Comparison of ENCODE assay signal across 7 cellular contexts in the genomic region with DNA sequence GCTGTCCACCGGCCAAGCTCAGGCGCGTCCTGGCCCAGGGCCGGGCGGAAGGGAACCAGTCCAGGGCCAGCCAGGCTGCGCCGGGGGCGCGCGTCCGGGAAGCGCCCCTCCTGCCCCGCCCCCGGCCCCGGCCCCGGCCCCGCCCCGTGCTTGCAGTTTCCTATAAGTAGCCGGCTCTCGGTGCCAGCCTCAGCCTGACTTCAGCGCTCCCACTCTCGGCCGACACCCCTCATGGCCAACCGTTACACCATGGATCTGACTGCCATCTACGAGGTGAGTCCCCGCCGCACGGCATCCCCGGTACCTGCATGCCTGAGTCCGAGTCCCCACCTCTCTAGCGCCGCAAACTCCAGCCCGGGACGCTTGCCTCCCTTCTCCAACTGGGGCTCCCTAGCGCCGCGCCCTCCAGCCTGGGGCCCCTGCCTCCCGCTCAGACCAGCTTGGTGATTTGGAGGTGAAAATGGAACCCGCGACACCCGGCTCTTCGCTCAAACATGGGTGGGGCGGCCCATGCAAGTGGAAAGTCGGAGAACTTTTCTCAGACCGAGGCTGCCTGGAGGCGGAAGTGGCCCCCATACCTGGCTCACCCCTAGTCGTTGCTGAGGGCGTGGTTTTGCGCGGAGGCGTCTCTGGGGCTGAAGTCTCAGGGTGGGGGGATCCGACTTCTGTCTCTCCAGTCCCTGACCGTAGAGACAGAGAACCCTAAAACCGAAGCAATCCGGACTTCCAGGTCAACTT. TPM values are rescaled to one million over a fixed set of nuclear protein-coding genes. Genes with fewer than 3 reads are reported as not detected.
DNase-seq lines count a peak whose midpoint lies in the region; ATAC-seq and TF ChIP-seq lines count a peak whose summit lies in the region.

A gene with protein sequence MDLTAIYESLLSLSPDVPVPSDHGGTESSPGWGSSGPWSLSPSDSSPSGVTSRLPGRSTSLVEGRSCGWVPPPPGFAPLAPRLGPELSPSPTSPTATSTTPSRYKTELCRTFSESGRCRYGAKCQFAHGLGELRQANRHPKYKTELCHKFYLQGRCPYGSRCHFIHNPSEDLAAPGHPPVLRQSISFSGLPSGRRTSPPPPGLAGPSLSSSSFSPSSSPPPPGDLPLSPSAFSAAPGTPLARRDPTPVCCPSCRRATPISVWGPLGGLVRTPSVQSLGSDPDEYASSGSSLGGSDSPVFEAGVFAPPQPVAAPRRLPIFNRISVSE (plus strand): TSS at position 192 of the 738 bp plus-strand sequence. CDS start 58 bp downstream, at position 250.

- H3K27ac Mint-ChIP-seq in activated naive CD8-positive, alpha-beta T cell treated with anti-CD3 and anti-CD28 coated beads for 36 hours, result peak within 1 kb of the TSS; percentile 96

- H3K27me3 Mint-ChIP-seq in activated naive CD8-positive, alpha-beta T cell treated with anti-CD3 and anti-CD28 coated beads for 36 hours, result no peaks in the 10 kb centered on the region

- H3K27me3 ChIP-seq in trophoblast cell (ENCODE audit: insufficient read depth, low read length), result no peaks in the 10 kb centered on the region
- no peaks in the 10 kb centered on the region for H3K27me3 ChIP-seq in tibial artery

- peaks cover 35% of the 10 kb centered on the region for H3K79me2 ChIP-seq in trophoblast cell (ENCODE audit: control insufficient read depth, insufficient read depth, low read length, poor library complexity)

- H3K23ac ChIP-seq in trophoblast cell (ENCODE audit: low read length), result no peak within 1 kb of the TSS

- peak within 1 kb of the TSS; percentile 81 for H3K4me2 ChIP-seq in trophoblast cell (ENCODE audit: low read length)

- peak within 1 kb of the TSS; percentile 100 for H3K4ac ChIP-seq in trophoblast cell (ENCODE audit: low read depth, low read length)

- WGBS in trophoblast cell (ENCODE audit: extremely low coverage, insufficient coverage, insufficient read length), result no CpG with 5 or more reads among the region's 55 CpGs

- peak within 1 kb of the TSS; percentile 97 for H3K9ac ChIP-seq in trophoblast cell (ENCODE audit: low read length)

- peak within 1 kb of the TSS; percentile 96 for H3K4me3 ChIP-seq in trophoblast cell (ENCODE audit: low read depth, low read length)
- H3K4me3 ChIP-seq in tibial artery, result peak within 1 kb of the TSS; percentile 92 to 96

- H3K36me3 ChIP-seq in trophoblast cell (ENCODE audit: control insufficient read depth in 1 of 2, insufficient read depth in 2 of 2, low read length in 2 of 2), result peaks cover 12 to 13% of the 10 kb centered on the region in 2 experiments
- peaks cover 21 to 22% (median 21%) of the 10 kb centered on the region in 3 donors for H3K36me3 ChIP-seq in tibial artery

- H3K9me3 Mint-ChIP-seq in activated naive CD8-positive, alpha-beta T cell treated with anti-CD3 and anti-CD28 coated beads for 36 hours, result no peaks in the 10 kb centered on the region

- intact Hi-C loops in Right ventricle myocardium superior (cut with DNase I) (no loop called here), tibial artery (cut with DNase I; ENCODE audit: low total_unique reads) (no loop called here)

- peak within 1 kb of the TSS; percentile 94 for H3K27ac ChIP-seq in trophoblast cell (ENCODE audit: low read depth, low read length)
- H3K27ac ChIP-seq in tibial artery, result peak within 1 kb of the TSS; percentile 99 to 100

- DNase-seq in Kasumi-1 (lab: John Stamatoyannopoulos, UW) (peak; percentile 64 to 71), SW 1271 (lab: John Stamatoyannopoulos, UW) (peak; percentile 23 to 70), Right ventricle myocardium superior (peak; percentile 94), trophoblast cell (peak; percentile 69 to 84), tibial artery (peak; percentile 90 to 96)
- peak; percentile 86 for DNase-seq in activated naive CD8-positive, alpha-beta T cell treated with anti-CD3 and anti-CD28 coated beads for 36 hours

- H2AK5ac ChIP-seq in trophoblast cell (ENCODE audit: low read length), result peak within 1 kb of the TSS; percentile 99

- peak within 1 kb of the TSS; percentile 19 for H2AFZ ChIP-seq in trophoblast cell (ENCODE audit: insufficient read depth, low read length, poor library complexity)

- peak in 1 of 2 experiments; percentile 15 for TF ChIP-seq CTCF in tibial artery (IDR thresholded peaks at IDR 0.05)

- peaks cover 18% of the 10 kb centered on the region for H3K36me3 Mint-ChIP-seq in activated naive CD8-positive, alpha-beta T cell treated with anti-CD3 and anti-CD28 coated beads for 36 hours

- H3K9me3 ChIP-seq in trophoblast cell (ENCODE audit: insufficient read depth, low read depth, low read length) (no peaks in the 10 kb centered on the region), tibial artery (no peaks in the 10 kb centered on the region)

- peak within 1 kb of the TSS; percentile 95 for H3K4me3 Mint-ChIP-seq in activated naive CD8-positive, alpha-beta T cell treated with anti-CD3 and anti-CD28 coated beads for 36 hours

- H3K14ac ChIP-seq in trophoblast cell (ENCODE audit: low read length), result peak within 1 kb of the TSS; percentile 99

- peak within 1 kb of the TSS; percentile 98 for H3K18ac ChIP-seq in trophoblast cell (ENCODE audit: low read length)

- H3K4me1 ChIP-seq in trophoblast cell (ENCODE audit: control insufficient read depth in 1 of 2, insufficient read depth in 2 of 2, low read length in 2 of 2) (peaks cover 30 to 48% of the 10 kb centered on the region in 2 experiments), tibial artery (peaks cover 3 to 52% (median 41%) of the 10 kb centered on the region in 4 donors)

- H2BK5ac ChIP-seq in trophoblast cell (ENCODE audit: low read depth, low read length, poor library complexity), result peak within 1 kb of the TSS; percentile 90

- peak; percentile 52 for ATAC-seq in Right ventricle myocardium superior (ENCODE audit: poor library complexity)

- H2BK120ac ChIP-seq in trophoblast cell (ENCODE audit: insufficient read depth, low read length, poor library complexity), result peak within 1 kb of the TSS; percentile 89

- peak; percentile 100 for TF ChIP-seq POLR2A in GM15510 (IDR thresholded peaks at IDR 0.05; ENCODE audit: borderline replicate concordance, extremely low read depth, insufficient read length)

- peak within 1 kb of the TSS; percentile 87 for H4K8ac ChIP-seq in trophoblast cell (ENCODE audit: low read depth, low read length)

- peaks cover 45% of the 10 kb centered on the region for H3K79me1 ChIP-seq in trophoblast cell (ENCODE audit: low read length)

- H4K12ac ChIP-seq in trophoblast cell (ENCODE audit: low read depth, low read length), result peak within 1 kb of the TSS; percentile 77

- H3K4me1 Mint-ChIP-seq in activated naive CD8-positive, alpha-beta T cell treated with anti-CD3 and anti-CD28 coated beads for 36 hours, result peaks cover 50% of the 10 kb centered on the region

- H2BK12ac ChIP-seq in trophoblast cell (ENCODE audit: low read length), result peak within 1 kb of the TSS; percentile 79

- peak within 1 kb of the TSS; percentile 93 for H4K91ac ChIP-seq in trophoblast cell (ENCODE audit: low read depth, low read length)

RNA-seq across cellular contexts. Expression of the gene that starts here (rescaled TPM):
- 10 to 100 TPM; 15.5 to 15.6 TPM for total RNA-seq in activated naive CD8-positive, alpha-beta T cell treated with anti-CD3 and anti-CD28 coated beads for 36 hours
- 44.9 TPM for total RNA-seq in Right ventricle myocardium superior
- polyA plus RNA-seq in trophoblast cell (2013), result 34.2 and 35.4 TPM in 2 replicates

Comparison
In these comparisons a context has a peak if more than half of its experiments do, and no peak if none do; other contexts are left out.
1. Peak in every context shown above with its lines: DNase-seq, ATAC-seq, H3K4me3 ChIP-seq and H3K27ac ChIP-seq.